15 cellular contexts compared by ENCODE assay signal in the genomic region with DNA sequence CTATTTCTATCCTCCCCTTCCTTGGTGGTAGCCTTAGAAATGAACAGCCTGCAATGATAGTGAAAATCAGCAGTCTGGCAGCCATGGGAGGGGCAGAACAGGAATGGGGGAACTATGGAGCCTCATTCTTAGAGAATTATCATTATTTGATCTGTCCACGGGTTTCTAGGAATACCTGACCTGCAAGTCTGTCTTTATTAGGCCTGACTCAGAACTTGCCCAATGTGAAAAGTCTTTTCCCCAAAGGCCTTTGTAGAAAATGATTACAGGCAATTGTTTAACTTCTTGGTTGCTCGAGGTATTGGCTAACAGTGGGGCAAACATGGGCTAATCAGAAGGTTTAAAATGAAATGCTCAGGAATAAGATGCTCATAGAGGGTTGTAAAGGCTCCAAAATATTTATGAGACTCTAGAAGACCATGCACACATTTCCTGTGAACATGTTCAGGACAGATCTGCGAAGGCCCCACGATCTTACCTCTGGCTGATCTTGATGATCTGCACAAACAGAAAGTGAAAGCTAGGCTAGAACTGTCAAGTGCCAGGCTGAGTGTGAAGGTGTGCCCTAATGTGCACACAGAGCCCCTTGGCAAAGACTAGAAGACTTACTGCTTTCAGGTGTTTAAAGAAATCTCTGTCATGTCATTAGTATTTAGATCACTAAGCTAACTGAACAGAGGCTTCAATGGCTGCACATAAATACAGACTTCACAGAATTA. TPM values are rescaled to one million over a fixed set of nuclear protein-coding genes. Genes with fewer than 3 reads are reported as not detected.
DNase-seq lines count a peak whose midpoint lies in the region; ATAC-seq, FAIRE-seq and TF ChIP-seq lines count a peak whose summit lies in the region.
"Had no signal": no experiment of that assay in that cellular context is flagged by ENCODE, and none has a peak within 500 bp of the region (broad histone marks: within the 10 kb centered on the region; RNA-seq: fewer than 3 reads in every experiment).

No MANE protein-coding gene starts in this region.

- no peaks in the 10 kb centered on the region for H3K9me1 ChIP-seq in K562 (ENCODE audit: control insufficient read depth, insufficient read depth, low read length)

- H3K4me2 ChIP-seq in K562 (ENCODE audit: insufficient read depth, low read length), result 0 out of 2 replicates have a peak overlapping the region, but pooled peaks have one; percentile 18
- H3K4me2 ChIP-seq: smooth muscle cell had no signal

- H3K79me2 ChIP-seq in K562 (ENCODE audit: control insufficient read depth, insufficient read depth, low read length), result no peaks in the 10 kb centered on the region
- H3K79me2 ChIP-seq: parathyroid adenoma had no signal

- DNase-seq in activated CD8-positive, alpha-beta memory T cell treated with anti-CD3 and anti-CD28 coated beads, Interleukin-2, amount 10 ng/mL, durations not matched to agents 7 days and 5 days, result peak; percentile 64
- DNase-seq in activated CD8-positive, alpha-beta memory T cell treated with anti-CD3 and anti-CD28 coated beads, Interleukin-2, amount 50 U/mL, for 48 hours, result no peak
- DNase-seq in K562 (ENCODE audit: extremely low read depth in 1 of 4, low spot score in 3 of 4) (no peak), small intestine (peak; percentile 80), Right ventricle myocardium inferior (ENCODE audit: missing footprints) (no peak), NCI-H69 (lab: John Stamatoyannopoulos, UW) (no peak), hippocampal formation (lab: John Stamatoyannopoulos, UW) (no peak)
- DNase-seq: ACHN; activated CD4-positive, CD25-positive, alpha-beta regulatory T cell treated with anti-CD3 and anti-CD28 coated beads, Interleukin-2, amount 50 U/mL, for 72 hours; mesenchymal stem cell had no signal

- no peak for TF ChIP-seq CTCF in K562 (IDR thresholded peaks at IDR 0.05 in 2 of 3, conservative IDR thresholded peaks at IDR 0.05 in 1 of 3; ENCODE audit: insufficient read depth in 2 of 3, low read depth in 1 of 3, low read length in 3 of 3)

- no TSS peak for BruUV-seq in K562 (replicated peaks; lab: Mats Ljungman, UMichigan)

- intact Hi-C loops in K562 (cut with micrococcal nuclease) (no loop called here), Right ventricle myocardium inferior (cut with DNase I) (no loop called here)

- H3K4me3 Mint-ChIP-seq in activated CD8-positive, alpha-beta memory T cell treated with anti-CD3 and anti-CD28 coated beads, Interleukin-2, amount 10 ng/mL, durations not matched to agents 7 days and 5 days, result peak overlapping the region; percentile 58
- H3K4me3 Mint-ChIP-seq in T-helper 1 cell treated with Interleukin-12 subunit alpha and Interleukin-12 subunit beta and Interleukin-4 antibody, amounts not matched to agents 30 μg/mL and 1 μg/mL, for 36 hours, result peak overlapping the region; percentile 47

- TF ChIP-seq EP300 in K562 (IDR thresholded peaks at IDR 0.05; ENCODE audit: low read length), result no peak

- no peaks in the 10 kb centered on the region for H3K27me3 Mint-ChIP-seq in activated CD8-positive, alpha-beta memory T cell treated with anti-CD3 and anti-CD28 coated beads, Interleukin-2, amount 10 ng/mL, durations not matched to agents 7 days and 5 days
- no peaks in the 10 kb centered on the region for H3K27me3 Mint-ChIP-seq in T-helper 1 cell treated with Interleukin-12 subunit alpha and Interleukin-12 subunit beta and Interleukin-4 antibody, amounts not matched to agents 30 μg/mL and 1 μg/mL, for 36 hours (ENCODE audit: low read depth)

- FAIRE-seq in K562 (lab: Jason Lieb, UNC) (no peak), small intestine (lab: Jason Lieb, UNC) (no peak)

- 0 out of 2 replicates have a peak, but pooled peaks cover 2% of the 10 kb centered on the region for H3K9me3 ChIP-seq in K562 (replicated peaks; ENCODE audit: control insufficient read depth, insufficient read depth, low read depth, low read length)
- no peaks in the 10 kb centered on the region for H3K9me3 ChIP-seq in small intestine (ENCODE audit: control insufficient read depth, low read depth)

- H3K27ac ChIP-seq in K562 (ENCODE audit: extremely low read depth, low read depth, low read length) (no peak overlapping the region), small intestine (ENCODE audit: low read depth in 1 of 2, low read length in 1 of 2) (peak overlapping the region; percentile 40 to 45)
- H3K27ac ChIP-seq: coronary artery, parathyroid adenoma, tibial nerve had no signal

- no peaks in the 10 kb centered on the region for H3K36me3 ChIP-seq in K562 (ENCODE audit: control insufficient read depth, insufficient read depth, low read length)
- H3K36me3 ChIP-seq in small intestine (ENCODE audit: control insufficient read depth in 2 of 2, insufficient read depth in 2 of 2, low read length in 2 of 2), result no peaks in the 10 kb centered on the region
- H3K36me3 ChIP-seq: tibial nerve had no signal

- no peak for TF ChIP-seq RAD21 in K562 (CRISPR knock-in tag; conservative IDR thresholded peaks at IDR 0.05 in 1 of 2, IDR thresholded peaks at IDR 0.05 in 1 of 2)

- 13% methylated on average over 4 of the region's 4 CpGs for WGBS in K562 (ENCODE audit: insufficient coverage, low coverage, missing lambda C conversion rate)
- WGBS in small intestine, 3 donors, result 41 to 60% (median 44%) methylated on average over 4 of the region's 4 CpGs

- CTCF ChIA-PET in activated CD8-positive, alpha-beta memory T cell treated with anti-CD3 and anti-CD28 coated beads, Interleukin-2, amount 10 ng/mL, durations not matched to agents 7 days and 5 days (lab: Charles Lee), result interaction anchor here (1.7 kb wide), 1 partner anchor 18 kb away, joined by 5 read pairs; no protein-coding TSS in a partner anchor
- CTCF ChIA-PET in K562 (lab: Yijun Ruan, JAX; ENCODE audit: low intra/inter-chr PET ratio), result no interaction called here

- TF ChIP-seq POLR2A in K562 (conservative IDR thresholded peaks at IDR 0.05), result no peak

- H4K20me1 ChIP-seq in K562 (replicated peaks; ENCODE audit: control insufficient read depth, insufficient read depth, low read length), result no peaks in the 10 kb centered on the region

- peak overlapping the region; percentile 17; the same call in 1 of the 2 replicates for H2AFZ ChIP-seq in K562 (ENCODE audit: low read depth, low read length)
- H2AFZ ChIP-seq: parathyroid adenoma had no signal

- POLR2A ChIA-PET in K562 (lab: Yijun Ruan, JAX), result no interaction called here

- H3K9ac ChIP-seq in K562 (ENCODE audit: insufficient read depth in 1 of 2, low read depth in 2 of 2, low read length in 2 of 2), result no peak overlapping the region
- H3K9ac ChIP-seq: parathyroid adenoma had no signal

- H3K9me3 Mint-ChIP-seq in activated CD8-positive, alpha-beta memory T cell treated with anti-CD3 and anti-CD28 coated beads, Interleukin-2, amount 10 ng/mL, durations not matched to agents 7 days and 5 days (ENCODE audit: low read depth), result peaks cover 10% of the 10 kb centered on the region
- peaks cover 23% of the 10 kb centered on the region for H3K9me3 Mint-ChIP-seq in T-helper 1 cell treated with Interleukin-12 subunit alpha and Interleukin-12 subunit beta and Interleukin-4 antibody, amounts not matched to agents 30 μg/mL and 1 μg/mL, for 36 hours

- in situ Hi-C loops in K562 (cut with MboI), result no loop called here

- peak; percentile 100 for ATAC-seq in activated CD8-positive, alpha-beta memory T cell treated with anti-CD3 and anti-CD28 coated beads, Interleukin-2, amount 10 ng/mL, durations not matched to agents 7 days and 5 days
- ATAC-seq in K562 (no peak), Right ventricle myocardium inferior (no peak)

- H3K4me1 ChIP-seq in K562 (replicated peaks in 1 of 2; ENCODE audit: control insufficient read depth in 2 of 2, insufficient read depth in 2 of 2, low read length in 2 of 2) (peaks cover 0 to 4% of the 10 kb centered on the region in 2 experiments; a peak in 1 of 5 replicates), small intestine (ENCODE audit: control insufficient read depth in 2 of 2, insufficient read depth in 1 of 2, low read depth in 1 of 2, low read length in 1 of 2) (peaks cover 0 to under 1% of the 10 kb centered on the region in 2 donors)
- H3K4me1 ChIP-seq: parathyroid adenoma, tibial nerve had no signal

- H3K4me3 ChIP-seq in K562, result no peak overlapping the region
- H3K4me3 ChIP-seq in small intestine (ENCODE audit: low read depth in 1 of 2, low read length in 2 of 2), result no peak overlapping the region
- H3K4me3 ChIP-seq: coronary artery, smooth muscle cell, tibial nerve had no signal

- peaks cover 14% of the 10 kb centered on the region for H3K4me1 Mint-ChIP-seq in activated CD8-positive, alpha-beta memory T cell treated with anti-CD3 and anti-CD28 coated beads, Interleukin-2, amount 10 ng/mL, durations not matched to agents 7 days and 5 days
- peaks cover 7% of the 10 kb centered on the region for H3K4me1 Mint-ChIP-seq in T-helper 1 cell treated with Interleukin-12 subunit alpha and Interleukin-12 subunit beta and Interleukin-4 antibody, amounts not matched to agents 30 μg/mL and 1 μg/mL, for 36 hours (ENCODE audit: low read depth)

- peak overlapping the region; percentile 76 for H3K27ac Mint-ChIP-seq in activated CD8-positive, alpha-beta memory T cell treated with anti-CD3 and anti-CD28 coated beads, Interleukin-2, amount 10 ng/mL, durations not matched to agents 7 days and 5 days
- H3K27ac Mint-ChIP-seq in T-helper 1 cell treated with Interleukin-12 subunit alpha and Interleukin-12 subunit beta and Interleukin-4 antibody, amounts not matched to agents 30 μg/mL and 1 μg/mL, for 36 hours, result peak overlapping the region; percentile 63

- H3K27me3 ChIP-seq in K562 (ENCODE audit: control insufficient read depth in 2 of 2, insufficient read depth in 2 of 2, low read length in 2 of 2) (no peaks in the 10 kb centered on the region), small intestine (ENCODE audit: control insufficient read depth in 2 of 2, insufficient read depth in 2 of 2, low read length in 2 of 2) (no peaks in the 10 kb centered on the region)
- H3K27me3 ChIP-seq: tibial nerve had no signal

- peaks cover 38% of the 10 kb centered on the region for H3K36me3 Mint-ChIP-seq in activated CD8-positive, alpha-beta memory T cell treated with anti-CD3 and anti-CD28 coated beads, Interleukin-2, amount 10 ng/mL, durations not matched to agents 7 days and 5 days
- H3K36me3 Mint-ChIP-seq in T-helper 1 cell treated with Interleukin-12 subunit alpha and Interleukin-12 subunit beta and Interleukin-4 antibody, amounts not matched to agents 30 μg/mL and 1 μg/mL, for 36 hours (ENCODE audit: low read depth), result peaks cover 19% of the 10 kb centered on the region

RNA-seq across cellular contexts. Expression of a gene that starts 39.6 kb away (rescaled TPM):
- total RNA-seq in activated CD8-positive, alpha-beta memory T cell treated with anti-CD3 and anti-CD28 coated beads, Interleukin-2, amount 10 ng/mL, durations not matched to agents 7 days and 5 days, result 10 to 100 TPM; 10.6 to 21.5 TPM
- total RNA-seq in K562 (2011; cell fraction: chromatin; rRNA removed; ENCODE audit: low replicate concordance), result 0.37 and 0.84 TPM in 2 replicates
- total RNA-seq in K562 (2011; cell fraction: nucleolus; rRNA removed), result 0.17 and 0.26 TPM in 2 replicates
- total RNA-seq in K562 (2011; cell fraction: nucleoplasm; rRNA removed), result 0.31 and 0.44 TPM in 2 replicates
- 0.27 and 0.57 TPM in 2 replicates for total RNA-seq in K562 (2014; rRNA removed)
- 0.67 and 0.91 TPM in 2 replicates for total RNA-seq in K562 (2014; rRNA removed; fragmentation: Illumina TruSeq; extraction: Trizol)
- 0.33 and 0.34 TPM in 2 replicates for total RNA-seq in K562 (2015; rRNA removed; fragmentation: Illumina TruSeq; extraction: Trizol)
- 0.65 and 0.82 TPM in 2 replicates for total RNA-seq in K562 (2021)
- polyA plus RNA-seq in K562 (2011; rRNA removed), result 0.35 and 0.51 TPM in 2 replicates
- 0.24 and 0.34 TPM in 2 replicates for polyA plus RNA-seq in K562 (2011; cell fraction: cytosol; rRNA removed)
- polyA plus RNA-seq in K562 (2011; cell fraction: nucleus; rRNA removed), result 0.23 and 0.29 TPM in 2 replicates
- polyA plus RNA-seq in K562 (2012), result 0.86 and 12.2 TPM in 2 replicates
- polyA plus RNA-seq in K562 (2014; fragmentation: Illumina TruSeq; extraction: Trizol), result 1.5 and 1.8 TPM in 2 replicates
- under 1 TPM; 0.50 to 0.59 TPM for polyA plus RNA-seq in K562 (2014; fragmentation: Nextera tagmentation; extraction: Ambion mirVana)
- polyA plus RNA-seq in K562 (2014; rRNA removed), result 0.48 and 0.58 TPM in 2 replicates
- polyA minus RNA-seq in K562 (2011; rRNA and poly(A)+ RNA removed), result 0.32 and 0.75 TPM in 2 replicates
- not detected in 2 replicates for polyA minus RNA-seq in K562 (2011; cell fraction: cytosol; rRNA and poly(A)+ RNA removed)
- polyA minus RNA-seq in K562 (2011; cell fraction: nucleus; rRNA and poly(A)+ RNA removed), result 0.27 TPM in 1 of 2 replicates, not detected in the other
- polyA plus RNA-seq in small intestine, result 1 to 10 TPM in 2 of 3 donors, under 1 TPM in 1; 0.27 to 2.2 (median 1.1) TPM
- total RNA-seq in Right ventricle myocardium inferior, result not detected
- total RNA-seq: tibial nerve had no signal

RNA-seq across cellular contexts. Expression of a gene that starts 50.9 kb away (rescaled TPM):
- total RNA-seq in activated CD8-positive, alpha-beta memory T cell treated with anti-CD3 and anti-CD28 coated beads, Interleukin-2, amount 10 ng/mL, durations not matched to agents 7 days and 5 days, result 1 to 10 TPM in 1 of 2 experiments, under 1 TPM in 1; 0.26 to 1.3 TPM
- 11.6 and 22.2 TPM in 2 replicates for total RNA-seq in K562 (2011; cell fraction: chromatin; rRNA removed; ENCODE audit: low replicate concordance)
- 7.2 and 10.4 TPM in 2 replicates for total RNA-seq in K562 (2011; cell fraction: nucleolus; rRNA removed)
- total RNA-seq in K562 (2011; cell fraction: nucleoplasm; rRNA removed), result 15.5 and 25.9 TPM in 2 replicates
- total RNA-seq in K562 (2014; rRNA removed), result 8.8 and 9.2 TPM in 2 replicates
- total RNA-seq in K562 (2014; rRNA removed; fragmentation: Illumina TruSeq; extraction: Trizol), result 21.9 and 24.7 TPM in 2 replicates
- total RNA-seq in K562 (2015; rRNA removed; fragmentation: Illumina TruSeq; extraction: Trizol), result 15.5 and 17.0 TPM in 2 replicates
- total RNA-seq in K562 (2021), result 23.8 and 25.0 TPM in 2 replicates
- 13.7 and 13.8 TPM in 2 replicates for polyA plus RNA-seq in K562 (2011; rRNA removed)
- 4.1 and 8.3 TPM in 2 replicates for polyA plus RNA-seq in K562 (2011; cell fraction: cytosol; rRNA removed)
- polyA plus RNA-seq in K562 (2011; cell fraction: nucleus; rRNA removed), result 4.4 and 6.8 TPM in 2 replicates
- 14.8 and 16.9 TPM in 2 replicates for polyA plus RNA-seq in K562 (2012)
- 20.1 and 22.9 TPM in 2 replicates for polyA plus RNA-seq in K562 (2014; fragmentation: Illumina TruSeq; extraction: Trizol)
- polyA plus RNA-seq in K562 (2014; fragmentation: Nextera tagmentation; extraction: Ambion mirVana), result 10 to 100 TPM; 13.6 to 13.8 TPM
- polyA plus RNA-seq in K562 (2014; rRNA removed), result 14.4 and 18.5 TPM in 2 replicates
- 21.4 and 29.6 TPM in 2 replicates for polyA minus RNA-seq in K562 (2011; rRNA and poly(A)+ RNA removed)
- polyA minus RNA-seq in K562 (2011; cell fraction: cytosol; rRNA and poly(A)+ RNA removed), result 7.6 and 11.0 TPM in 2 replicates
- polyA minus RNA-seq in K562 (2011; cell fraction: nucleus; rRNA and poly(A)+ RNA removed), result 4.7 and 10.6 TPM in 2 replicates
- polyA plus RNA-seq in small intestine, result 10 to 100 TPM; 23.4 to 47.9 (median 42.7) TPM
- 2.0 TPM for total RNA-seq in Right ventricle myocardium inferior

Comparison
In these comparisons a context has a peak if more than half of its experiments do, and no peak if none do; other contexts are left out.
1. DNase-seq: peak in activated CD8-positive, alpha-beta memory T cell treated with anti-CD3 and anti-CD28 coated beads, Interleukin-2, amount 10 ng/mL, durations not matched to agents 7 days and 5 days (single experiment) and small intestine (single experiment); none in activated CD8-positive, alpha-beta memory T cell treated with anti-CD3 and anti-CD28 coated beads, Interleukin-2, amount 50 U/mL, for 48 hours (single experiment), K562 (0 of 4), Right ventricle myocardium inferior (single experiment), NCI-H69 (single experiment) and hippocampal formation (0 of 2).
2. RNA of a gene that starts 39.6 kb away (total RNA-seq): 10.6 to 21.5 TPM in activated CD8-positive, alpha-beta memory T cell treated with anti-CD3 and anti-CD28 coated beads, Interleukin-2, amount 10 ng/mL, durations not matched to agents 7 days and 5 days; 0.17 to 0.91 TPM in K562 and not detected in Right ventricle myocardium inferior (single experiment); every median in the first group is over 4 times any median in the second.